8 cellular contexts compared by ENCODE assay signal in the genomic region with DNA sequence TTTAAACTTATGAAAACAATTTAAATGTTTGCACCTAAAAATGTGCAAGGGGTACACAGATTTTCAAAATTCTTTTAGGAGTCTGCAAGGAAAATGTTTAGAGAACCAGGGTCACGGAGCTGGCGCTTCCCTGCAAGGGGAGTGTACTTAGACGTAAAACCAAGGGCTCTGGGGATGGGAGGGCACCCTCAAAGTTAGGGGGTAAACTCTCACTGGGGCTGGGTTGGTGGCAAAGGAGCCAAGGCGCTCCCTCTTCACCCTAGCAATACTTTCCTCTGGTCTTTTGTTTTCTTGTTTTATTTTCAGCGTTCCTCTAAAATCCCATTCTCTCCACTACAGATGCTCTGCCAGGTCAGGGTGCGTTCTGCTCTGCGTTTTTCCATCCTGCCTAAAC. TPM values are rescaled to one million over a fixed set of nuclear protein-coding genes. Genes with fewer than 3 reads are reported as not detected.
DNase-seq lines count a peak whose midpoint lies in the region; ATAC-seq, FAIRE-seq and TF ChIP-seq lines count a peak whose summit lies in the region.

No MANE protein-coding gene starts in this region.

- peaks cover 4% of the 10 kb centered on the region; the same call in 1 of the 2 replicates for H3F3A ChIP-seq in DOHH2 (ENCODE audit: control insufficient read depth, insufficient read depth)

- H3K4me1 ChIP-seq in DOHH2 (ENCODE audit: control insufficient read depth, low read length) (peaks cover 24% of the 10 kb centered on the region), prostate gland (replicated peaks) (no peaks in the 10 kb centered on the region)

- H3K9me3 ChIP-seq in DOHH2 (ENCODE audit: control insufficient read depth, insufficient read depth, low read length) = no peaks in the 10 kb centered on the region
- no peaks in the 10 kb centered on the region for H3K9me3 ChIP-seq in prostate gland

- H3K36me3 ChIP-seq in DOHH2 (ENCODE audit: control insufficient read depth, low read length) (no peaks in the 10 kb centered on the region), prostate gland (no peaks in the 10 kb centered on the region)

- no peak for TF ChIP-seq CTCF in DOHH2 (IDR thresholded peaks at IDR 0.05; ENCODE audit: low read depth, low read length, poor library complexity, severe bottlenecking)
- TF ChIP-seq CTCF in fibroblast of the aortic adventitia (IDR thresholded peaks at IDR 0.05; ENCODE audit: insufficient read depth, low read length) = no peak
- TF ChIP-seq CTCF in prostate gland (IDR thresholded peaks at IDR 0.05) = no peak

- peak overlapping the region; percentile 98 for H3K4me2 ChIP-seq in DOHH2 (ENCODE audit: low read length)

- H3K4me1 Mint-ChIP-seq in T-cell = peaks cover 9 to 14% (median 14%) of the 10 kb centered on the region in 3 donors

- POLR2A ChIA-PET in T-cell (lab: Charles Lee) = no interaction called here

- no peaks in the 10 kb centered on the region for H3K9me3 Mint-ChIP-seq in T-cell

- ATAC-seq in T-cell (replicated peaks in 1 of 4) = peak in 1 of 4 experiments; percentile 2

- intact Hi-C loops in prostate gland (cut with DNase I) = no loop called here

- H3K9me2 ChIP-seq in DOHH2 (replicated peaks; ENCODE audit: control insufficient read depth, low read length) = no peaks in the 10 kb centered on the region

- TF ChIP-seq POLR2A in prostate gland (IDR thresholded peaks at IDR 0.05) = no peak

- peak in 1 of 34 experiments; percentile 8 for DNase-seq in T-cell
- no peak for DNase-seq in fibroblast of the aortic adventitia (ENCODE audit: low read depth)
- no peak for DNase-seq in prostate gland (ENCODE audit: low spot score)
- DNase-seq in GM19239 (ENCODE audit: insufficient read length, low spot score) = no peak
- DNase-seq in COLO668 (lab: John Stamatoyannopoulos, UW; ENCODE audit: unreplicated experiment) = no peak
- DNase-seq in NCI-H2081 (lab: John Stamatoyannopoulos, UW) = no peak
- DNase-seq in GM03348 (ENCODE audit: low spot score) = no peak

- H3K4me3 Mint-ChIP-seq in T-cell = peak overlapping the region; percentile 84 to 93 (median 89)

- no peak overlapping the region for H3K27ac Mint-ChIP-seq in T-cell

- H3K4me3 ChIP-seq in DOHH2 (ENCODE audit: low read length) (peak overlapping the region; percentile 89), fibroblast of the aortic adventitia (ENCODE audit: low read depth, low read length) (peak overlapping the region; percentile 80), prostate gland (peak overlapping the region; percentile 31 to 49)

- CTCF ChIA-PET in T-cell (lab: Charles Lee) = no interaction called here

- H4K20me1 ChIP-seq in DOHH2 (ENCODE audit: control insufficient read depth, insufficient read depth, low read depth, low read length) = no peaks in the 10 kb centered on the region

- H3K27me3 Mint-ChIP-seq in T-cell = peaks cover 1 to 13% of the 10 kb centered on the region in 2 donors

- FAIRE-seq in GM19239 (lab: Jason Lieb, UNC) = no peak

- no peaks in the 10 kb centered on the region for H3K36me3 Mint-ChIP-seq in T-cell

- WGBS in prostate gland = 16% methylated on average over 7 of the region's 7 CpGs

- H3K79me2 ChIP-seq in DOHH2 (ENCODE audit: control insufficient read depth, low read length) = no peaks in the 10 kb centered on the region

- H3K27ac ChIP-seq in DOHH2 (ENCODE audit: low read depth, low read length) = no peak overlapping the region
- peak overlapping the region; percentile 78 to 86 for H3K27ac ChIP-seq in prostate gland

- H3K27me3 ChIP-seq in DOHH2 (ENCODE audit: control insufficient read depth, low read length) (peaks cover 22% of the 10 kb centered on the region), prostate gland (replicated peaks; ENCODE audit: insufficient read depth) (no peaks in the 10 kb centered on the region)

RNA-seq across cellular contexts. Expression of a gene that starts 20.0 kb away (rescaled TPM):
- total RNA-seq in T-cell = not detected
- total RNA-seq in fibroblast of the aortic adventitia (ENCODE audit: low replicate concordance) = not detected in 2 replicates
- 1 to 10 TPM in 1 of 2 donors, not detected in 1; 2.6 TPM for total RNA-seq in prostate gland

RNA-seq across cellular contexts. Expression of a gene that starts 42.9 kb away (rescaled TPM):
- total RNA-seq in T-cell = 10 to 100 TPM; 15.9 to 25.2 (median 19.6) TPM
- 101 and 237 TPM in 2 replicates for total RNA-seq in fibroblast of the aortic adventitia (ENCODE audit: low replicate concordance)
- 10 to 100 TPM; 46.4 to 47.3 TPM for total RNA-seq in prostate gland

RNA-seq across cellular contexts. Expression of a gene that starts 43.0 kb away (rescaled TPM):
- 10 to 100 TPM in 4 of 5 donors, 1 to 10 TPM in 1; 8.8 to 16.6 (median 13.8) TPM for total RNA-seq in T-cell
- total RNA-seq in fibroblast of the aortic adventitia (ENCODE audit: low replicate concordance) = 4.5 and 5.8 TPM in 2 replicates
- total RNA-seq in prostate gland = 10 to 100 TPM; 16.5 to 23.5 TPM
